ENCODE assay signal across 13 cellular contexts in the genomic region with DNA sequence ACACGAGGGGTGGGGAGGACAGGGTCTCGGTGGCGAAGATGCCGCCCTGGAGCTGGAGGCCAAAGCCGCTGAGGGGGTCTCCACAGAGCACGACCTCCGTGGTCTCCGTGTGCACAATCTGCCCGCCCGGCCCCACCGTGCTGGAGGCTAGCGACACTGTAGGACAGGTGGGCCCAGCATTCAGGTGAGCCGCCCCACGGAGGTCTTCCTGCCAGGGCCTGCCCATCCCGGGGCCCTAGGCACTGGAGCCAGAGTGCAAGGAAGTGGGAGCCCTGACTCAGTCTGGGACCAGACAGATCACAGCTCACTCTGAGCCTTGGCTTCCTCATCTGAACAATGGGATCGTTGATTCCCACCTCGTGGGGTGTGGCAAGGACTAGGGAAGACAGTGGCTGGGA. TPM values are rescaled to one million over a fixed set of nuclear protein-coding genes. Genes with fewer than 3 reads are reported as not detected.
"Had no signal": no experiment of that assay in that cellular context is flagged by ENCODE, and none has a peak within 500 bp of the region (broad histone marks: within the 10 kb centered on the region; RNA-seq: fewer than 3 reads in every experiment).

No MANE protein-coding gene starts in this region.

- H3K4me1 ChIP-seq: vagina had no signal

- H3K36me3 ChIP-seq: cardiac muscle cell, tibial artery, vagina had no signal

- H3K4me3 ChIP-seq: cardiac muscle cell, coronary artery, mucosa of descending colon, tibial artery, vagina had no signal

- ATAC-seq: mucosa of descending colon had no signal

- FAIRE-seq: TTC549 had no signal

- H3K9me3 ChIP-seq: mucosa of descending colon, tibial artery, vagina had no signal

- H3K4me1 Mint-ChIP-seq: nephron had no signal

- DNase-seq: activated CD4-positive, alpha-beta T cell treated with anti-CD3 and anti-CD28 coated beads, Interleukin-2, amount 50 U/mL, for 4 hours; activated naive CD4-positive, alpha-beta T cell; activated T-cell treated with anti-CD3 and anti-CD28 coated beads, Interleukin-2, amount 50 U/mL, for 48 hours; effector CD4-positive, alpha-beta T cell had no signal

- H3K9me3 Mint-ChIP-seq: nephron; T-helper 1 cell treated with Interleukin-12 subunit alpha and Interleukin-12 subunit beta and Interleukin-4 antibody, amounts not matched to agents 30 μg/mL and 1 μg/mL, for 36 hours had no signal

- H3K27ac Mint-ChIP-seq: nephron; T-helper 1 cell treated with Interleukin-12 subunit alpha and Interleukin-12 subunit beta and Interleukin-4 antibody, amounts not matched to agents 30 μg/mL and 1 μg/mL, for 36 hours had no signal

- H3K27me3 ChIP-seq: cardiac muscle cell, tibial artery, vagina had no signal

- H3K27ac ChIP-seq: cardiac muscle cell, coronary artery, tibial artery, vagina had no signal

- H3K4me3 Mint-ChIP-seq: nephron; T-helper 1 cell treated with Interleukin-12 subunit alpha and Interleukin-12 subunit beta and Interleukin-4 antibody, amounts not matched to agents 30 μg/mL and 1 μg/mL, for 36 hours had no signal

RNA-seq across cellular contexts. Expression of a gene that starts 25.8 kb away (rescaled TPM):
- total RNA-seq: lung microvascular endothelial cell had no signal
- polyA plus RNA-seq: cardiac muscle cell had no signal
